In genomic region chr19:42122691-42123607, GRCh38 we compare ENCODE assay signal across 8 cellular contexts. TPM values are rescaled to one million over a fixed set of nuclear protein-coding genes. Genes with fewer than 3 reads are reported as not detected.
DNase-seq lines count a peak whose midpoint lies in the region; ATAC-seq and FAIRE-seq lines count a peak whose summit lies in the region.

No MANE protein-coding gene starts in this region.

- H3K23ac ChIP-seq in trophoblast cell (ENCODE audit: low read length) = no peak overlapping the region

- no peaks in the 10 kb centered on the region for H3K27me3 ChIP-seq in trophoblast cell (ENCODE audit: insufficient read depth, low read length)

- FAIRE-seq in urothelium cell line (lab: Jason Lieb, UNC) = no peak

- no peak overlapping the region for H3K9ac ChIP-seq in trophoblast cell (ENCODE audit: low read length)

- H3K27me3 Mint-ChIP-seq in stimulated activated memory B cell treated with anti-CD40 and anti-IgM and Interleukin-4, amounts not matched to agents 10 μg/mL and 1 μg/mL and 100 μg/mL, for 72 hours = no peaks in the 10 kb centered on the region

- H4K12ac ChIP-seq in trophoblast cell (ENCODE audit: low read depth, low read length) = no peak overlapping the region

- no peaks in the 10 kb centered on the region for H3K36me3 ChIP-seq in trophoblast cell (ENCODE audit: control insufficient read depth in 1 of 2, insufficient read depth in 2 of 2, low read length in 2 of 2)

- no peak overlapping the region for H2BK5ac ChIP-seq in trophoblast cell (ENCODE audit: low read depth, low read length, poor library complexity)

- no peaks in the 10 kb centered on the region for H3K9me3 Mint-ChIP-seq in stimulated activated memory B cell treated with anti-CD40 and anti-IgM and Interleukin-4, amounts not matched to agents 10 μg/mL and 1 μg/mL and 100 μg/mL, for 72 hours

- WGBS in trophoblast cell (ENCODE audit: extremely low coverage, insufficient coverage, insufficient read length) = no CpG with 5 or more reads among the region's 17 CpGs

- no peak overlapping the region for H4K8ac ChIP-seq in trophoblast cell (ENCODE audit: low read depth, low read length)

- H3K4me1 ChIP-seq in trophoblast cell (ENCODE audit: control insufficient read depth in 1 of 2, insufficient read depth in 2 of 2, low read length in 2 of 2) = peaks cover 9 to 12% of the 10 kb centered on the region in 2 experiments

- H2AK5ac ChIP-seq in trophoblast cell (ENCODE audit: low read length) = no peak overlapping the region

- no peaks in the 10 kb centered on the region for H3K79me2 ChIP-seq in trophoblast cell (ENCODE audit: control insufficient read depth, insufficient read depth, low read length, poor library complexity)

- peak overlapping the region; percentile 82 for H3K4me3 Mint-ChIP-seq in stimulated activated memory B cell treated with anti-CD40 and anti-IgM and Interleukin-4, amounts not matched to agents 10 μg/mL and 1 μg/mL and 100 μg/mL, for 72 hours

- no peak overlapping the region for H3K27ac ChIP-seq in trophoblast cell (ENCODE audit: low read depth, low read length)

- no peaks in the 10 kb centered on the region for H3K9me3 ChIP-seq in trophoblast cell (ENCODE audit: insufficient read depth, low read depth, low read length)

- H3K36me3 Mint-ChIP-seq in stimulated activated memory B cell treated with anti-CD40 and anti-IgM and Interleukin-4, amounts not matched to agents 10 μg/mL and 1 μg/mL and 100 μg/mL, for 72 hours = peaks cover 62% of the 10 kb centered on the region

- H3K79me1 ChIP-seq in trophoblast cell (ENCODE audit: low read length) = no peaks in the 10 kb centered on the region

- H3K4me1 Mint-ChIP-seq in stimulated activated memory B cell treated with anti-CD40 and anti-IgM and Interleukin-4, amounts not matched to agents 10 μg/mL and 1 μg/mL and 100 μg/mL, for 72 hours = peaks cover 86% of the 10 kb centered on the region

- H3K4me3 ChIP-seq in trophoblast cell (ENCODE audit: low read depth, low read length) = no peak overlapping the region

- no peak overlapping the region for H2BK12ac ChIP-seq in trophoblast cell (ENCODE audit: low read length)

- no peak overlapping the region for H4K91ac ChIP-seq in trophoblast cell (ENCODE audit: low read depth, low read length)

- H3K27ac Mint-ChIP-seq in stimulated activated memory B cell treated with anti-CD40 and anti-IgM and Interleukin-4, amounts not matched to agents 10 μg/mL and 1 μg/mL and 100 μg/mL, for 72 hours = peak overlapping the region; percentile 92

- H2AFZ ChIP-seq in trophoblast cell (ENCODE audit: insufficient read depth, low read length, poor library complexity) = no peak overlapping the region

- peak; percentile 48 for ATAC-seq in GM21619 (IDR thresholded peaks at IDR 0.05; ENCODE audit: unreplicated experiment)
- ATAC-seq in esophagus mucosa = peak; percentile 16
- peak; percentile 80 for ATAC-seq in stimulated activated memory B cell treated with anti-CD40 and anti-IgM and Interleukin-4, amounts not matched to agents 10 μg/mL and 1 μg/mL and 100 μg/mL, for 72 hours
- no peak for ATAC-seq in HG03045 (IDR thresholded peaks at IDR 0.05; ENCODE audit: unreplicated experiment)

- no peak overlapping the region for H3K4me2 ChIP-seq in trophoblast cell (ENCODE audit: low read length)

- no peak overlapping the region for H3K14ac ChIP-seq in trophoblast cell (ENCODE audit: low read length)

- peak; percentile 66 to 68 for DNase-seq in activated CD4-positive, alpha-beta T cell treated with anti-CD3 and anti-CD28 coated beads, Interleukin-2, amount 50 U/mL, for 4 hours
- DNase-seq in putamen (ENCODE audit: low spot score) = no peak
- no peak for DNase-seq in urothelium cell line (ENCODE audit: low spot score)
- DNase-seq in trophoblast cell = no peak

- H3K18ac ChIP-seq in trophoblast cell (ENCODE audit: low read length) = no peak overlapping the region

- H3K4ac ChIP-seq in trophoblast cell (ENCODE audit: low read depth, low read length) = no peak overlapping the region

- no peak overlapping the region for H2BK120ac ChIP-seq in trophoblast cell (ENCODE audit: insufficient read depth, low read length, poor library complexity)

RNA-seq across cellular contexts. Expression of gene POU2F2, which starts 9.3 kb away (rescaled TPM):
- 1.00 TPM for total RNA-seq in esophagus mucosa
- polyA plus RNA-seq in trophoblast cell (2013) = 2.8 and 3.3 TPM in 2 replicates

RNA-seq across cellular contexts. Expression of gene ZNF574, which starts 47.0 kb away (rescaled TPM):
- 9.7 TPM for total RNA-seq in esophagus mucosa
- 9.1 and 9.8 TPM in 2 replicates for polyA plus RNA-seq in trophoblast cell (2013)

RNA-seq across cellular contexts. Expression of gene GRIK5, which starts 52.9 kb away (rescaled TPM):
- total RNA-seq in esophagus mucosa = 0.32 TPM
- 0.18 and 0.26 TPM in 2 replicates for polyA plus RNA-seq in trophoblast cell (2013)

Comparison
In these comparisons a context has a peak if more than half of its experiments do, and no peak if none do; other contexts are left out.
1. DNase-seq: peak in activated CD4-positive, alpha-beta T cell treated with anti-CD3 and anti-CD28 coated beads, Interleukin-2, amount 50 U/mL, for 4 hours (2 of 2); none in putamen (single experiment), urothelium cell line (single experiment) and trophoblast cell (0 of 2).